ENCODE assay signal across 11 cellular contexts in genomic region chr7:21616796-21617436, GRCh38.
A peak's percentile ranks its signal among the peaks of the same experiment; 100 is the strongest.
DNase-seq lines count a peak whose midpoint lies in the region; ATAC-seq and TF ChIP-seq lines count a peak whose summit lies in the region.
"Had no signal": no experiment of that assay in that cellular context is flagged by ENCODE, and none has a peak within 500 bp of the region (broad histone marks: within the 10 kb centered on the region; RNA-seq: fewer than 3 reads in every experiment).

No MANE protein-coding gene starts in this region.

- DNase-seq in A172 (ENCODE audit: low spot score), result peak; percentile 93
- peak; percentile 16 for DNase-seq in HT-29 (ENCODE audit: low spot score)
- DNase-seq in astrocyte of the hippocampus (ENCODE audit: low read depth, low spot score), result peak; percentile 72
- peak; percentile 79 for DNase-seq in kidney glomerular epithelial cell (lab: John Stamatoyannopoulos, UW)
- DNase-seq in NCI-H187 (lab: John Stamatoyannopoulos, UW), result no peak
- no peak for DNase-seq in gastrocnemius medialis
- DNase-seq in activated CD4-positive, alpha-beta T cell treated with anti-CD3 and anti-CD28 coated beads, Interleukin-2, amount 50 U/mL, for 48 hours, result no peak
- DNase-seq: activated CD8-positive, alpha-beta memory T cell treated with anti-CD3 and anti-CD28 coated beads, Interleukin-2, amount 50 U/mL, for 48 hours; heart right ventricle; NCI-H1105 had no signal

- TF ChIP-seq CTCF in gastrocnemius medialis (IDR thresholded peaks at IDR 0.05 in 4 of 5, conservative IDR thresholded peaks at IDR 0.05 in 1 of 5), result no peak

- H3K36me3 ChIP-seq in gastrocnemius medialis, result no peaks in the 10 kb centered on the region
- H3K36me3 ChIP-seq: heart right ventricle had no signal

- TF ChIP-seq POLR2A in gastrocnemius medialis (IDR thresholded peaks at IDR 0.05), result no peak

- H3K9me3 ChIP-seq in gastrocnemius medialis, result no peaks in the 10 kb centered on the region
- H3K9me3 ChIP-seq: heart right ventricle had no signal

- no peaks in the 10 kb centered on the region for H3K4me1 ChIP-seq in gastrocnemius medialis

- H3K27ac ChIP-seq in gastrocnemius medialis, result no peak overlapping the region
- H3K27ac ChIP-seq: heart right ventricle had no signal

- no peak overlapping the region for H3K4me3 ChIP-seq in gastrocnemius medialis
- H3K4me3 ChIP-seq: heart right ventricle had no signal

- intact Hi-C loops in gastrocnemius medialis (cut with DNase I; ENCODE audit: low total_unique reads), result no loop called here

- ATAC-seq in gastrocnemius medialis (no peak), HG02970 (IDR thresholded peaks at IDR 0.05; ENCODE audit: low FRiP score, unreplicated experiment) (no peak)

- in situ Hi-C loops in gastrocnemius medialis (cut with MboI; ENCODE audit: low sequenced_read_pairs in 4 of 4), result no loop called here

- no peaks in the 10 kb centered on the region for H3K27me3 ChIP-seq in gastrocnemius medialis
- H3K27me3 ChIP-seq: heart right ventricle had no signal

Comparison
In these comparisons a context has a peak if more than half of its experiments do, and no peak if none do; other contexts are left out.
1. DNase-seq: peak in A172 (single experiment), HT-29 (single experiment), astrocyte of the hippocampus (single experiment) and kidney glomerular epithelial cell (single experiment); none in NCI-H187 (0 of 2), gastrocnemius medialis (0 of 2) and activated CD4-positive, alpha-beta T cell treated with anti-CD3 and anti-CD28 coated beads, Interleukin-2, amount 50 U/mL, for 48 hours (0 of 2).